ENCODE assay signal across 8 cellular contexts in genomic region chr9:112074250-112075008, GRCh38.
A peak's percentile ranks its signal among the peaks of the same experiment; 100 is the strongest.
DNase-seq lines count a peak whose midpoint lies in the region; ATAC-seq and TF ChIP-seq lines count a peak whose summit lies in the region.

No MANE protein-coding gene starts in this region.

- H3K4me3 Mint-ChIP-seq in CD14-positive monocyte (no peak overlapping the region), chondrocyte (ENCODE audit: unreplicated experiment) (peak overlapping the region; percentile 36)

- no peaks in the 10 kb centered on the region for H3K27me3 ChIP-seq in lower lobe of right lung (ENCODE audit: low read depth)

- no peaks in the 10 kb centered on the region for H3K9me3 Mint-ChIP-seq in CD14-positive monocyte
- H3K9me3 Mint-ChIP-seq in chondrocyte (ENCODE audit: low read depth), result no peaks in the 10 kb centered on the region

- H3K4me1 Mint-ChIP-seq in CD14-positive monocyte (peaks cover 37% of the 10 kb centered on the region), chondrocyte (ENCODE audit: low read depth) (peaks cover 30% of the 10 kb centered on the region)

- no peaks in the 10 kb centered on the region for H3K36me3 ChIP-seq in lower lobe of right lung

- no peaks in the 10 kb centered on the region for H3K27me3 Mint-ChIP-seq in CD14-positive monocyte (ENCODE audit: low read depth in 3 of 3)
- no peaks in the 10 kb centered on the region for H3K27me3 Mint-ChIP-seq in chondrocyte (ENCODE audit: low read depth)

- H3K4me1 ChIP-seq in lower lobe of right lung, result peaks cover 39% of the 10 kb centered on the region

- intact Hi-C loops in CD14-positive monocyte (cut with micrococcal nuclease) (loop anchor here (1.0 to 10.0 kb wide), 4 partner anchors 177 to 480 kb away; partner anchors contain the start of genes PTGR1 (in 1 of the 2) and UGCG (in 1 of the 2)), lower lobe of right lung (cut with DNase I) (no loop called here)

- H3K27ac ChIP-seq in lower lobe of right lung, result peak overlapping the region; percentile 40

- H3K4me3 ChIP-seq in lower lobe of right lung, result no peak overlapping the region

- H3K9me3 ChIP-seq in lower lobe of right lung, result no peaks in the 10 kb centered on the region

- H3K27ac Mint-ChIP-seq in CD14-positive monocyte (peak overlapping the region in 5 of 7 donors; percentile 8 to 63 (median 56)), chondrocyte (ENCODE audit: unreplicated experiment) (peak overlapping the region; percentile 90)

- no peak for DNase-seq in CD14-positive monocyte (ENCODE audit: low spot score)
- peak; percentile 26 for DNase-seq in NCI-H2081 treated with DMSO at 0.1 percent for 48 hours (lab: John Stamatoyannopoulos, UW)
- peak; percentile 56 to 68 for DNase-seq in activated CD4-positive, alpha-beta T cell treated with anti-CD3 and anti-CD28 coated beads for 24 hours (ENCODE audit: low read depth in 2 of 2)
- DNase-seq in chondrocyte (ENCODE audit: low spot score), result no peak
- DNase-seq in lower lobe of right lung, result peak; percentile 52
- DNase-seq in stimulated activated CD4-positive, alpha-beta T cell treated with anti-CD3 and anti-CD28 coated beads, TNF-alpha, amount 100 ng/mL, for 1 hour (ENCODE audit: low read depth in 3 of 3, low spot score in 1 of 3), result peak; percentile 27 to 52 (median 48)

- peak; percentile 87 for TF ChIP-seq CTCF in CD14-positive monocyte (IDR thresholded peaks at IDR 0.05)
- peak; percentile 99 for TF ChIP-seq CTCF in chondrocyte (IDR thresholded peaks at IDR 0.05)
- peak; percentile 79 for TF ChIP-seq CTCF in lower lobe of right lung (IDR thresholded peaks at IDR 0.05)

- H3K36me3 Mint-ChIP-seq in CD14-positive monocyte (peaks cover 50 to 83% of the 10 kb centered on the region in 2 donors), chondrocyte (ENCODE audit: low read depth) (no peaks in the 10 kb centered on the region)

- ATAC-seq in GM21576 (IDR thresholded peaks at IDR 0.05; ENCODE audit: unreplicated experiment) (peak; percentile 36), lower lobe of right lung (peak; percentile 85 to 90), GM21381 (IDR thresholded peaks at IDR 0.05; ENCODE audit: unreplicated experiment) (no peak)

Comparison
In these comparisons a context has a peak if more than half of its experiments do, and no peak if none do; other contexts are left out.
1. DNase-seq: peak in NCI-H2081 treated with DMSO at 0.1 percent for 48 hours (single experiment), activated CD4-positive, alpha-beta T cell treated with anti-CD3 and anti-CD28 coated beads for 24 hours (2 of 2), lower lobe of right lung (single experiment) and stimulated activated CD4-positive, alpha-beta T cell treated with anti-CD3 and anti-CD28 coated beads, TNF-alpha, amount 100 ng/mL, for 1 hour (3 of 3); none in CD14-positive monocyte (single experiment) and chondrocyte (single experiment).
2. Peak in every context shown above with its lines, with median percentiles within 50 percentile points of each other: CTCF ChIP-seq.